1 cellular context compared by ENCODE assay signal in the genomic region with DNA sequence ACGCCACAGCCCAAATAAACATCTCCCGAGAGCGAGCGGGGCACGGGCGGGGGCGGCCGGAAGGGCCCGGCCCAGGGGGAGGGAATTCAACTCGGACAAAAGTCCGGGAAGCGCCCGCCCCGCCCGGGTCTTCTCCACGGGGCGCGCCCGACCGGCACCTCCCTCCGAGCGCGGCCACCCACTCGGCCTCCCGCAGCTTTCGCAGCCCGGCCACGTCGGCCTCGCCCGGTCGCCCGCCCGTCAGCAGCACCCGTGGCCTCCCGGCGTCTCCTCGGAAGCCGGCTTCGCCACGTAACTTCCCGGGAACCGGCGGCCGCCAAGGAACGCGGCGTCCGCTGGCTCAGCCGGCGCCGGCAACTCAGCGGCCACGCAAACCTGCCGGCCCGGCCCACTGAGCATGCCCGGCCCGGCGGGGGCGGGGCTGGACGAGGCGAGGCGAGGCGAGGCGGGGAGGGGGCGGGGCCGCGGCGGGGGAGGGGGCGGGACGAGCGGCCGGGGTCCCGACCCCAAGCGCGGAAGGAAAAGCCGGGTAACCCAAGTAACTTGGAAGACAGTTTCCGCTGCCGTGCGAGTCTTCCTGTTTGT.
TF ChIP-seq lines count a peak whose summit lies in the region.

A gene (minus strand): TSS at position 369 of the 585 bp plus-strand sequence. CDS start 440 bp downstream, outside the sequence.

TF ChIP-seq in K562, 482 proteins besides CTCF, POLR2A, EP300 and RAD21 (continued from another document):
- peak; percentile 82 for TF ChIP-seq ZFX (CRISPR knock-in tag; IDR thresholded peaks at IDR 0.05)
TF ChIP-seq in K562: peak in this region for 53.
